In genomic region chr4:128454281-128455075, GRCh38 we compare ENCODE assay signal across 7 cellular contexts.
DNase-seq lines count a peak whose midpoint lies in the region; ATAC-seq lines count a peak whose summit lies in the region.

No MANE protein-coding gene starts in this region.

- peak; percentile 99 for ATAC-seq in GM18498 (IDR thresholded peaks at IDR 0.05; ENCODE audit: unreplicated experiment)
- peak; percentile 98 for ATAC-seq in HG02798 (IDR thresholded peaks at IDR 0.05; ENCODE audit: poor library complexity, unreplicated experiment)

- intact Hi-C loops in cardiac septum (cut with DNase I), result loop anchor here (1.0 to 5.0 kb wide), 4 partner anchors 98 to 408 kb away; partner anchors contain the start of gene JADE1

- peak; percentile 72 for DNase-seq in NCI-H128 (lab: John Stamatoyannopoulos, UW; ENCODE audit: unreplicated experiment)
- peak; percentile 90 for DNase-seq in SKM-1 (lab: John Stamatoyannopoulos, UW; ENCODE audit: unreplicated experiment)
- DNase-seq in activated naive CD8-positive, alpha-beta T cell treated with anti-CD3 and anti-CD28 coated beads, Interleukin-2, amount 50 U/mL, for 16 hours (ENCODE audit: low read depth, low spot score), result peak; percentile 25
- DNase-seq in cardiac septum (ENCODE audit: low spot score), result peak; percentile 82
- peak; percentile 79 for DNase-seq in putamen (ENCODE audit: low spot score)

Comparison
In these comparisons a context has a peak if more than half of its experiments do, and no peak if none do; other contexts are left out.
1. Peak in every context shown above with its lines: DNase-seq and ATAC-seq.
2. DNase-seq: peak in every context shown above with its lines; median percentile 90 in SKM-1; 82 in cardiac septum; 79 in putamen; 72 in NCI-H128; 25 in activated naive CD8-positive, alpha-beta T cell treated with anti-CD3 and anti-CD28 coated beads, Interleukin-2, amount 50 U/mL, for 16 hours.